Comparison of ENCODE assay signal across 8 cellular contexts in the genomic region with DNA sequence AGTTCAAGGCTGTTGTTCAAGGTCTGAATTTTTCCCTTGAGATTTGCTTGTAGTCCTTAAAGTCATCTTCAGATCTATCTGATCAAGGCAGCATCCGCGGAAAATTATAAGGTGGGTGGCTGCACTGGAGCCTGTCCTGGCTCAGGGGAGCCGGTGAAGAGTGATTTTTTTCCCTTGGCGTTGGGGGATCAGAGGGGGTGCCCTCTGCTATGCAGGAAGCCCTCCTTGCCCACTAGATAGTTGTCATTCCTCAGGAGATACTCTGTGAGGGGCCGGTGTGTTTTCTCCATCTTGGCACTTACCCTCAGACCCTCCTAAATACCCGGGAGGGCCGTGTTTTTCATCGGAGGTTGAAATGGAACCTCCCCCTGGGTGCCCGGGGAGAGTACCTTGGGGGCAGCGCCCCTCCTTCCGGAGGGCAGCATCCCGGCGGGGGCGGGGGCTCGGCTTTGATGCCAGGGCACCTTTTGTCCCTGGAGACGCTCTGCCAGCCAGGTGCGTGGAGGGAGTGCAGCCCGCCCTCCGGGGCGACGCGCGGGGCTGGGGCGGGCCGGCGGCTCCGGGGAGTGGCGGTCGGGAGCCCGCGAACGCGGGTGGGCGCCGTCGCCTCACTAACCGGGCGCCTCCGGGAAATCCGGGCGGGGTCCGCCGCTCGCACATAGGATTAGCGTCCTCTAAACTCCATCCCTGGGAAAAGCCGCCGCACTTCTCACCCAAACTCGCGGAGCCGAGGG. TPM values are rescaled to one million over a fixed set of nuclear protein-coding genes. Genes with fewer than 3 reads are reported as not detected.
DNase-seq lines count a peak whose midpoint lies in the region; ATAC-seq and TF ChIP-seq lines count a peak whose summit lies in the region.
"Not testable (repeated sequence)": the region's sequence is repeated elsewhere in the genome, so short reads cannot be mapped to it uniquely, and the experiment has no call there.

No MANE protein-coding gene starts in this region.

- H3K36me3 ChIP-seq in BE2C = not testable (repeated sequence)
- H3K36me3 ChIP-seq in OCI-LY7 (ENCODE audit: insufficient read depth, low read length) (peaks cover 17% of the 10 kb centered on the region), mesodermal cell (ENCODE audit: control insufficient read depth, insufficient read depth, low read length) (peaks cover 14% of the 10 kb centered on the region)

- not testable (repeated sequence) for H3K27me3 ChIP-seq in BE2C

- not testable (repeated sequence) for H4K20me1 ChIP-seq in OCI-LY7 (ENCODE audit: insufficient read depth, low read length)

- 2 to 28% methylated on average over 3 to 7 of the region's 50 CpGs for WGBS in mesodermal cell (ENCODE audit: insufficient coverage in 2 of 2), 2 experiments

- CTCF ChIA-PET in OCI-LY7 (lab: Charles Lee; ENCODE audit: unreplicated experiment) = not testable (repeated sequence)

- TF ChIP-seq CTCF in BE2C (IDR thresholded peaks at IDR 0.05; ENCODE audit: low read depth, low read length); OCI-LY7 (conservative IDR thresholded peaks at IDR 0.05; ENCODE audit: low read length): not testable (repeated sequence)

- H3K4me1 ChIP-seq in BE2C; mesodermal cell (ENCODE audit: control insufficient read depth, insufficient read depth, low read length, poor library complexity, severe bottlenecking): not testable (repeated sequence)
- peaks cover 16% of the 10 kb centered on the region for H3K4me1 ChIP-seq in OCI-LY7 (ENCODE audit: insufficient read depth, low read length, poor library complexity, severe bottlenecking)

- H3K27ac ChIP-seq in OCI-LY7 (ENCODE audit: low read depth, low read length, poor library complexity, severe bottlenecking) (peak overlapping the region; percentile 67), mesodermal cell (ENCODE audit: low read depth, low read length, severe bottlenecking) (peak overlapping the region; percentile 91)

- H3K4me3 ChIP-seq in BE2C (ENCODE audit: low read depth, low read length) = peak overlapping the region; percentile 63
- peak overlapping the region; percentile 91 for H3K4me3 ChIP-seq in OCI-LY7 (ENCODE audit: low read depth, low read length, poor library complexity, severe bottlenecking)
- H3K4me3 ChIP-seq in mesodermal cell (ENCODE audit: extremely low read depth, insufficient read depth, low read length, poor library complexity, severe bottlenecking) = peak overlapping the region; percentile 65

- peaks cover 26% of the 10 kb centered on the region for H3K79me2 ChIP-seq in OCI-LY7 (ENCODE audit: insufficient read depth, low read depth, low read length)

- intact Hi-C loops in OCI-LY7 (cut with micrococcal nuclease; ENCODE audit: unreplicated experiment) = not testable (repeated sequence)

- H2AFZ ChIP-seq in OCI-LY7 (ENCODE audit: low read length) = peak overlapping the region; percentile 55; the same call in 1 of the 2 replicates

- peak overlapping the region; percentile 98 for H3K4me2 ChIP-seq in OCI-LY7 (ENCODE audit: low read length)

- ATAC-seq in GM19328 (IDR thresholded peaks at IDR 0.05; ENCODE audit: unreplicated experiment) (peak; percentile 15), HG03095 (IDR thresholded peaks at IDR 0.05; ENCODE audit: unreplicated experiment) (peak; percentile 24)

- DNase-seq in BE2C (peak; percentile 27), OCI-LY7 (ENCODE audit: low spot score) (peak; percentile 58), activated T-helper 1 cell treated with Interleukin-2 at 50 U/mL for 16 hours (ENCODE audit: low read depth) (peak; percentile 39), epidermal melanocyte (ENCODE audit: insufficient read length, low spot score) (peak; percentile 15)
- DNase-seq in stimulated activated CD4-positive, alpha-beta T cell treated with anti-CD3 and anti-CD28 coated beads, Interleukin-4, amount 100 ng/mL, for 4 hours = peak; percentile 33 to 34

- not testable (repeated sequence) for H3K9me2 ChIP-seq in OCI-LY7 (ENCODE audit: insufficient read depth, low read length)

- BruUV-seq in OCI-LY7 (replicated peaks; lab: Mats Ljungman, UMichigan) = not testable (repeated sequence)

- POLR2A ChIA-PET in OCI-LY7 (lab: Charles Lee) = not testable (repeated sequence)

- H3K9me3 ChIP-seq in BE2C; OCI-LY7 (ENCODE audit: low read length); mesodermal cell (ENCODE audit: control insufficient read depth, low read length): not testable (repeated sequence)

RNA-seq across cellular contexts. Expression of a gene that starts 53.7 kb away (rescaled TPM):
- 25.2 TPM for polyA plus RNA-seq in BE2C (2012; ENCODE audit: insufficient read depth, insufficient read length, low read depth)
- total RNA-seq in OCI-LY7 (2014; rRNA removed; shearing (Covaris generic)) = 25.4 and 27.8 TPM in 2 replicates
- total RNA-seq in OCI-LY7 (2022) = 35.4 and 40.7 TPM in 2 replicates
- 19.3 TPM for polyA plus RNA-seq in mesodermal cell (2013, experiment 1 of 2)
- polyA plus RNA-seq in mesodermal cell (2013, experiment 2 of 2) = 20.6 TPM

Comparison
In these comparisons a context has a peak if more than half of its experiments do, and no peak if none do; other contexts are left out.
1. Peak in every context shown above with its lines: DNase-seq, ATAC-seq, H3K4me3 ChIP-seq and H3K27ac ChIP-seq.